Comparison of ENCODE assay signal across 26 cellular contexts in the genomic region with DNA sequence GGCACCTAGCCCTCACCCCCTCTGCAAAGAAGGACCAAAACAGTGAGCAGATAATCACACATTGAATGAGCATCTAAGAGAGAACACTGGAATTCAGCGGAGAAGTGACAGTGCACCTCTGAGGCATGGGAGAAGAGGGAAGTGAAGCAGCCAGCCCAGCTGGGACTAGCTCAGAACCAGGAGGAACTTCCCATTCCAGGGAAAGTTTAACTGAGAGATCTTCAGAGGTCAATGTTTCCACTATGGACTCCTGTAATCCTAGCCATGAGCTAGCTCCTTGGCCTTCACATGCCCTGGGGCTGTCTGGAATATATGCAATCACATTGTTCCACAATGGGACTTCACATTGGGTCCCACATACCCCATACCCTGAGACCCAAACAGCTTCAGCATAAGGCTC. TPM values are rescaled to one million over a fixed set of nuclear protein-coding genes. Genes with fewer than 3 reads are reported as not detected.
"Had no signal": no experiment of that assay in that cellular context is flagged by ENCODE, and none has a peak within 500 bp of the region (broad histone marks: within the 10 kb centered on the region; RNA-seq: fewer than 3 reads in every experiment).

No MANE protein-coding gene starts in this region.

- H3K27me3 Mint-ChIP-seq: effector memory CD8-positive, alpha-beta T cell had no signal

- H2AFZ ChIP-seq: neural progenitor cell had no signal

- FAIRE-seq: islet of Langerhans had no signal

- ATAC-seq: effector memory CD8-positive, alpha-beta T cell; gastrocnemius medialis; heart right ventricle; natural killer cell had no signal

- H3K9me3 ChIP-seq: gastrocnemius medialis, ovary had no signal

- H3K4me3 ChIP-seq: esophagus muscularis mucosa, gastrocnemius medialis, heart right ventricle, neural progenitor cell, ovary, right atrium auricular region, sigmoid colon, skin epidermis, stomach, thoracic aorta, transverse colon, uterus had no signal

- H3K4me1 ChIP-seq: esophagus muscularis mucosa, gastrocnemius medialis, neural progenitor cell, right atrium auricular region, sigmoid colon, stomach, transverse colon, uterus had no signal

- H3K4me1 Mint-ChIP-seq: mesothelial cell of epicardium, neural progenitor cell had no signal

- H3K36me3 ChIP-seq: esophagus muscularis mucosa, gastrocnemius medialis, neural progenitor cell, ovary, right atrium auricular region, sigmoid colon, stomach, thoracic aorta, transverse colon, uterus had no signal

- H3K27ac Mint-ChIP-seq: effector memory CD8-positive, alpha-beta T cell; mesothelial cell of epicardium; natural killer cell; neural progenitor cell had no signal

- H3K27me3 ChIP-seq: esophagus muscularis mucosa, gastrocnemius medialis, heart right ventricle, neural progenitor cell, ovary, right atrium auricular region, sigmoid colon, stomach, transverse colon, uterus had no signal

- DNase-seq: effector memory CD8-positive, alpha-beta T cell; gastrocnemius medialis; heart right ventricle; hypothalamus; kidney glomerular epithelial cell; mammary epithelial cell; natural killer cell; nucleus accumbens; ovary; sigmoid colon; stimulated activated CD4-positive, alpha-beta T cell treated with anti-CD3 and anti-CD28 coated beads, Interleukin-4, amount 100 ng/mL, for 4 hours; stimulated activated naive CD4-positive, alpha-beta T cell; stomach; substantia nigra; transverse colon; uterus had no signal

- H3K36me3 Mint-ChIP-seq: neural progenitor cell had no signal

- H3K9ac ChIP-seq: neural progenitor cell had no signal

- H3K27ac ChIP-seq: epithelial cell of prostate, esophagus muscularis mucosa, gastrocnemius medialis, heart right ventricle, neural progenitor cell, ovary, right atrium auricular region, sigmoid colon, skin epidermis, stomach, thoracic aorta, transverse colon, uterus had no signal

- H3K4me2 ChIP-seq: neural progenitor cell had no signal

- H3K4me3 Mint-ChIP-seq: effector memory CD8-positive, alpha-beta T cell; mesothelial cell of epicardium; natural killer cell; neural progenitor cell had no signal

RNA-seq across cellular contexts. Expression of a gene that starts 49.4 kb away (rescaled TPM):
- total RNA-seq: fibroblast of villous mesenchyme, gastrocnemius medialis, mammary epithelial cell, mesothelial cell of epicardium, myocyte had no signal
- polyA plus RNA-seq: mammary epithelial cell had no signal
